ENCODE assay signal across 12 cellular contexts in genomic region chr3:141328286-141329166, GRCh38. TPM values are rescaled to one million over a fixed set of nuclear protein-coding genes. Genes with fewer than 3 reads are reported as not detected.
DNase-seq lines count a peak whose midpoint lies in the region; ATAC-seq and TF ChIP-seq lines count a peak whose summit lies in the region.
"Had no signal": no experiment of that assay in that cellular context is flagged by ENCODE, and none has a peak within 500 bp of the region (broad histone marks: within the 10 kb centered on the region; RNA-seq: fewer than 3 reads in every experiment).

No MANE protein-coding gene starts in this region.

- H3K27me3 ChIP-seq in right atrium auricular region = no peaks in the 10 kb centered on the region
- H3K27me3 ChIP-seq: cardiac muscle cell, tibial nerve had no signal

- H3K9me3 Mint-ChIP-seq in stimulated activated naive B cell treated with anti-CD40 and anti-IgM and Interleukin-4, amounts not matched to agents 10 μg/mL and 1 μg/mL and 100 μg/mL, for 72 hours = peaks cover 2 to 3% of the 10 kb centered on the region in 2 donors

- no peak overlapping the region for H3K4me3 ChIP-seq in right atrium auricular region
- H3K4me3 ChIP-seq: cardiac muscle cell, tibial nerve had no signal

- ATAC-seq in Right ventricle myocardium inferior (peak; percentile 32), GM21576 (IDR thresholded peaks at IDR 0.05; ENCODE audit: unreplicated experiment) (peak; percentile 38), HG03378 (IDR thresholded peaks at IDR 0.05; ENCODE audit: unreplicated experiment) (peak; percentile 64)
- peak; percentile 49 to 67 for ATAC-seq in stimulated activated naive B cell treated with anti-CD40 and anti-IgM and Interleukin-4, amounts not matched to agents 10 μg/mL and 1 μg/mL and 100 μg/mL, for 72 hours (replicated peaks)
- ATAC-seq: esophagus mucosa, sciatic nerve had no signal

- no peak for TF ChIP-seq CTCF in right atrium auricular region (IDR thresholded peaks at IDR 0.05)

- H3K36me3 Mint-ChIP-seq in stimulated activated naive B cell treated with anti-CD40 and anti-IgM and Interleukin-4, amounts not matched to agents 10 μg/mL and 1 μg/mL and 100 μg/mL, for 72 hours = peaks cover 0 to 3% of the 10 kb centered on the region in 2 donors

- intact Hi-C loops in Right ventricle myocardium inferior (cut with DNase I) = no loop called here

- peaks cover 0 to 6% of the 10 kb centered on the region in 2 donors for H3K27me3 Mint-ChIP-seq in stimulated activated naive B cell treated with anti-CD40 and anti-IgM and Interleukin-4, amounts not matched to agents 10 μg/mL and 1 μg/mL and 100 μg/mL, for 72 hours

- peaks cover 0 to 8% of the 10 kb centered on the region in 2 donors for H3K4me1 ChIP-seq in right atrium auricular region

- H3K9me3 ChIP-seq in right atrium auricular region = no peaks in the 10 kb centered on the region
- H3K9me3 ChIP-seq: tibial nerve had no signal

- H3K27ac ChIP-seq in right atrium auricular region = no peak overlapping the region
- H3K27ac ChIP-seq: cardiac muscle cell, tibial nerve had no signal

- H3K4me3 Mint-ChIP-seq in stimulated activated naive B cell treated with anti-CD40 and anti-IgM and Interleukin-4, amounts not matched to agents 10 μg/mL and 1 μg/mL and 100 μg/mL, for 72 hours = no peak overlapping the region

- H3K27ac Mint-ChIP-seq in stimulated activated naive B cell treated with anti-CD40 and anti-IgM and Interleukin-4, amounts not matched to agents 10 μg/mL and 1 μg/mL and 100 μg/mL, for 72 hours = peak overlapping the region; percentile 42

- DNase-seq in Right ventricle myocardium inferior (ENCODE audit: missing footprints) (peak; percentile 67), right atrium auricular region (ENCODE audit: low spot score) (no peak), dedifferentiated amniotic fluid mesenchymal stem cell (ENCODE audit: extremely low spot score) (no peak), hypothalamus (lab: John Stamatoyannopoulos, UW) (no peak), NCI-H526 treated with DMSO at 0.1 percent for 48 hours (lab: John Stamatoyannopoulos, UW) (no peak)
- DNase-seq in stimulated activated naive B cell treated with anti-CD40 and anti-IgM and Interleukin-4, amounts not matched to agents 10 μg/mL and 1 μg/mL and 100 μg/mL, for 72 hours = peak; percentile 19

- H3K4me1 Mint-ChIP-seq in stimulated activated naive B cell treated with anti-CD40 and anti-IgM and Interleukin-4, amounts not matched to agents 10 μg/mL and 1 μg/mL and 100 μg/mL, for 72 hours = peaks cover 37 to 38% of the 10 kb centered on the region in 2 donors

- H3K36me3 ChIP-seq in right atrium auricular region = no peaks in the 10 kb centered on the region
- H3K36me3 ChIP-seq: cardiac muscle cell, tibial nerve had no signal

RNA-seq across cellular contexts. Expression of gene ZBTB38, which starts 39.8 kb away (rescaled TPM):
- total RNA-seq in Right ventricle myocardium inferior (102 TPM), right atrium auricular region (100 to 1,000 TPM; 120 to 127 TPM)

Comparison
In these comparisons a context has a peak if more than half of its experiments do, and no peak if none do; other contexts are left out.
1. DNase-seq: peak in Right ventricle myocardium inferior (single experiment) and stimulated activated naive B cell treated with anti-CD40 and anti-IgM and Interleukin-4, amounts not matched to agents 10 μg/mL and 1 μg/mL and 100 μg/mL, for 72 hours (single experiment); none in right atrium auricular region (single experiment), dedifferentiated amniotic fluid mesenchymal stem cell (single experiment), hypothalamus (0 of 51) and NCI-H526 treated with DMSO at 0.1 percent for 48 hours (single experiment).
2. Peak in every context shown above with its lines, with median percentiles within 50 percentile points of each other: ATAC-seq.